8 cellular contexts compared by ENCODE assay signal in the genomic region with DNA sequence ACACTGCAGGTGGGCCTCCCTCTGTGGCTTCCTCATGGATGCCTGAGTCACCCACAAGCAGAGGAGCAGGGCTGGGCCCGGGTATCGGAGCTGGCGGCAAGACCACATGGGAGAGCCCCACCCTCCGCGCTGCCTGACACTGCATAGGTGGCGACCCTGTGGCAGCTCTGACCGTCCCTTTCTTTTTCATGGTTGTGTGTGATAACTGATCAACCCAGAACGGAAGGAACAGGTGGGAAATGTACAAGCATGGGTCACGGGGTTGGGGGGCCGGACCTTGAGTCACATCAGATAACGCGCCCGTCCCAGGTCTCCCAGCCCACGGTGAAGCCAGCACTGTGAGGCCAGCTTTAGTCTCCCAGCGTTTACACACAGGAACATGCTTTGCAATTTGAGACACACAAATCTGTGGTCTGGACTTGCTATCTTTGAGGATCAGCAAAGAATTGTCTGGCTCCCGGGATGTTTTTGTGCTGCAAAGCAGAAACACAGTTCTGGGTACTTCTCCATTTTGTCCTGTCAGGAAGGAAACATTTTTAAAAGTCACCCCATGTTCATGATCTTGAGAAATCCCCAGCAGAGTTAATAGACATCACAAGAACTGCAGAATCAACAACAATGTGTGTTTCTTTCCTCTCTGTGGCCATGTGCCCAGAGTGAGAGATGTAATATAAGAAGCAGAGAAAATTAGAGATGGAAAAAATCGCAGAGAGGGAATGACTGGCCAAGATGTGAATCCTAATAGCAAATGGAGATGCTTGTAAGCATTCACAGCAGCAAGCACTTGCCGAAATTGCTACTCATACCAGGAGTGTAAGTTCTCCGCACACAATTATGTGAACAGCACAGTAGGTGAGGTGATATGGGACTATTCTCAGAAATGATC.
A peak's percentile ranks its signal among the peaks of the same experiment; 100 is the strongest.
DNase-seq lines count a peak whose midpoint lies in the region; ATAC-seq and TF ChIP-seq lines count a peak whose summit lies in the region.

No MANE protein-coding gene starts in this region.

- peak overlapping the region in 3 of 8 donors; percentile 32 to 70 (median 40) for H3K27ac Mint-ChIP-seq in CD8-positive, alpha-beta memory T cell

- H3K4me3 ChIP-seq in CD8-positive, alpha-beta memory T cell (ENCODE audit: low read length) = no peak overlapping the region
- peak overlapping the region; percentile 16 for H3K4me3 ChIP-seq in fibroblast of villous mesenchyme (ENCODE audit: low read depth, low read length)
- H3K4me3 ChIP-seq in effector memory CD4-positive, alpha-beta T cell (ENCODE audit: insufficient read depth, low read depth, low read length, poor library complexity, severe bottlenecking) = no peak overlapping the region

- no peak for DNase-seq in CD8-positive, alpha-beta memory T cell
- peak; percentile 34 for DNase-seq in UCSD-AML1 (lab: John Stamatoyannopoulos, UW; ENCODE audit: unreplicated experiment)
- DNase-seq in fibroblast of villous mesenchyme (ENCODE audit: low read depth) = peak; percentile 95
- DNase-seq in putamen (ENCODE audit: low spot score) = peak; percentile 32
- DNase-seq in activated effector memory CD4-positive, alpha-beta T cell treated with Interleukin-2 at 50 U/mL for 16 hours = no peak
- DNase-seq in effector memory CD4-positive, alpha-beta T cell = no peak

- no peaks in the 10 kb centered on the region for H3K9me3 ChIP-seq in CD8-positive, alpha-beta memory T cell (ENCODE audit: low read length)
- H3K9me3 ChIP-seq in effector memory CD4-positive, alpha-beta T cell (ENCODE audit: control insufficient read depth, low read length) = no peaks in the 10 kb centered on the region

- no peaks in the 10 kb centered on the region for H3K36me3 Mint-ChIP-seq in CD8-positive, alpha-beta memory T cell

- POLR2A ChIA-PET in CD8-positive, alpha-beta memory T cell (lab: Charles Lee) = no interaction called here

- peaks cover 10% of the 10 kb centered on the region for H3K4me1 ChIP-seq in CD8-positive, alpha-beta memory T cell (ENCODE audit: insufficient read depth, low read length)
- H3K4me1 ChIP-seq in effector memory CD4-positive, alpha-beta T cell (ENCODE audit: control insufficient read depth, insufficient read depth, low read length, poor library complexity, severe bottlenecking) = peaks cover 3% of the 10 kb centered on the region

- H3K36me3 ChIP-seq in CD8-positive, alpha-beta memory T cell (ENCODE audit: insufficient read depth, low read length) = no peaks in the 10 kb centered on the region
- H3K36me3 ChIP-seq in effector memory CD4-positive, alpha-beta T cell (ENCODE audit: control insufficient read depth, insufficient read depth, low read length) = no peaks in the 10 kb centered on the region

- peak; percentile 57 for TF ChIP-seq POLR2A in GM19099 (IDR thresholded peaks at IDR 0.05; ENCODE audit: extremely low read depth, insufficient read length, low read depth)

- H3K27ac ChIP-seq in CD8-positive, alpha-beta memory T cell (ENCODE audit: low read depth, low read length) = no peak overlapping the region
- no peak overlapping the region for H3K27ac ChIP-seq in effector memory CD4-positive, alpha-beta T cell (ENCODE audit: insufficient read depth, low read length, poor library complexity, severe bottlenecking)

- H3K4me1 Mint-ChIP-seq in CD8-positive, alpha-beta memory T cell = peaks cover 12 to 20% (median 15%) of the 10 kb centered on the region in 3 donors

- ATAC-seq in HG03196 (IDR thresholded peaks at IDR 0.05; ENCODE audit: unreplicated experiment) = peak; percentile 90

- no peaks in the 10 kb centered on the region for H3K27me3 ChIP-seq in CD8-positive, alpha-beta memory T cell (ENCODE audit: insufficient read depth, low read length, poor library complexity, severe bottlenecking)
- H3K27me3 ChIP-seq in effector memory CD4-positive, alpha-beta T cell (replicated peaks; ENCODE audit: control insufficient read depth, insufficient read depth, low read length, poor library complexity, severe bottlenecking) = no peaks in the 10 kb centered on the region

- no peaks in the 10 kb centered on the region for H3K9me3 Mint-ChIP-seq in CD8-positive, alpha-beta memory T cell

- H3K4me3 Mint-ChIP-seq in CD8-positive, alpha-beta memory T cell = peak overlapping the region; percentile 34 to 80 (median 60)

- CTCF ChIA-PET in CD8-positive, alpha-beta memory T cell (lab: Charles Lee) = no interaction called here

- TF ChIP-seq CTCF in fibroblast of villous mesenchyme (IDR thresholded peaks at IDR 0.05; ENCODE audit: insufficient read depth, low read depth, low read length) = no peak

- H3K27me3 Mint-ChIP-seq in CD8-positive, alpha-beta memory T cell = peaks cover 0 to 6% of the 10 kb centered on the region in 2 donors

Comparison
In these comparisons a context has a peak if more than half of its experiments do, and no peak if none do; other contexts are left out.
1. DNase-seq: peak in UCSD-AML1 (single experiment), fibroblast of villous mesenchyme (single experiment) and putamen (single experiment); none in CD8-positive, alpha-beta memory T cell (0 of 5), activated effector memory CD4-positive, alpha-beta T cell treated with Interleukin-2 at 50 U/mL for 16 hours (single experiment) and effector memory CD4-positive, alpha-beta T cell (0 of 3).